8 cellular contexts compared by ENCODE assay signal in the genomic region with DNA sequence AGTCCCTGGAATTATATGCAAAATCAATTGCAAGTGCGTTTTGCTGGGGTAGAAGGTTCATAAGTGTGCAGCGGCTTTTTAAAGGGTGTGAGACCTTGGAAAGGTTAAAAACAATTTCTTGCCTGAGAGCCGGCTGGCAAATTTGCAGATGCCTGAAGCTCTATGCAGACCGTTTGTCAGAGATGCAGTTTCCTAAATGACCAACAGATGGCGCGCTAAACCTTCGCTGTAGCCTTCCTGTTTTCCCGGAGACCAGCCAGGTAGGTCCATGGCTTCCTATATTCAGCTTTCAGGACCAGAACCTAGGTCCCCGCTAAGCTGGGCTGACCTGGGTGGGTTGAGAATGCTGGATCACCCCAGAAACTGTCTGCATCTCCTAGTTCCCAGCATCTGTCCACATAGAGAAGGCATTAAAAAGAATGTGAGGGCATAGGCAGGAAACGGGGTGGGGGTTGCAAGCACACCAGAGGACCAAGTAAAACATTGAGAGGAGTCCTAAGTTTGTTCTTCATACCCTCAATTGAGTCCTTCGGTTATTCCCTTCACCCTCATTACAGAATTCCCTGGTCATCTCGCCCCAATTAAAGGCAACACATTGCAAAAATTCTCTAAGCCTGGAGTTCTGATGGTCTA. TPM values are rescaled to one million over a fixed set of nuclear protein-coding genes. Genes with fewer than 3 reads are reported as not detected.
A peak's percentile ranks its signal among the peaks of the same experiment; 100 is the strongest.
DNase-seq lines count a peak whose midpoint lies in the region; ATAC-seq and TF ChIP-seq lines count a peak whose summit lies in the region.

No MANE protein-coding gene starts in this region.

- no peak overlapping the region for H3K4me2 ChIP-seq in H9 (ENCODE audit: insufficient read depth, insufficient read length, low read length)

- H3K9me3 ChIP-seq in H9 (ENCODE audit: control insufficient read depth, low read depth, low read length), result no peaks in the 10 kb centered on the region

- no peak overlapping the region for H2BK5ac ChIP-seq in H9 (ENCODE audit: insufficient read length, low read length)

- H3K56ac ChIP-seq in H9 (ENCODE audit: insufficient read length, low read depth, low read length), result no peak overlapping the region

- H3K4me1 ChIP-seq in H9 (ENCODE audit: insufficient read depth, low read length), result no peaks in the 10 kb centered on the region

- no peak overlapping the region for H2BK15ac ChIP-seq in H9 (ENCODE audit: low read depth, low read length)

- peak; percentile 46 for DNase-seq in CMK (ENCODE audit: low read depth)
- peak; percentile 88 for DNase-seq in H9
- peak; percentile 29 for DNase-seq in NCI-H226
- DNase-seq in activated CD4-positive, alpha-beta T cell treated with anti-CD3 and anti-CD28 coated beads, Interleukin-2, amount 50 U/mL, for 48 hours, result peak; percentile 68 to 71
- peak; percentile 46 to 77 for DNase-seq in erythroblast (lab: John Stamatoyannopoulos, UW)
- peak; percentile 86 for DNase-seq in midbrain (lab: John Stamatoyannopoulos, UW)
- peak; percentile 13 for DNase-seq in stimulated activated naive CD4-positive, alpha-beta T cell treated with Interleukin-2 at 50 U/mL for 16 hours (lab: John Stamatoyannopoulos, UW)

- no peak overlapping the region for H2BK12ac ChIP-seq in H9 (ENCODE audit: insufficient read length, low read depth, low read length)

- no peak overlapping the region for H2BK120ac ChIP-seq in H9 (ENCODE audit: low read depth, low read length, poor library complexity, severe bottlenecking)

- H4K8ac ChIP-seq in H9 (replicated peaks; ENCODE audit: insufficient read length, low read depth, low read length), result no peak overlapping the region

- peaks cover 4% of the 10 kb centered on the region in 2 experiments; a peak in 2 of 5 replicates for H3K9me3 Mint-ChIP-seq in H9

- H3K4me1 Mint-ChIP-seq in H9, result peaks cover 2 to 8% of the 10 kb centered on the region in 2 experiments; a peak in 3 of 4 replicates

- H3K14ac ChIP-seq in H9 (ENCODE audit: insufficient read depth, low read length), result no peak overlapping the region

- H3K4me3 Mint-ChIP-seq in H9, result no peak overlapping the region

- H3K23ac ChIP-seq in H9 (ENCODE audit: insufficient read length, low read depth, low read length), result no peak overlapping the region

- H4K20me1 ChIP-seq in H9 (ENCODE audit: control insufficient read depth, insufficient read depth, insufficient read length), result no peaks in the 10 kb centered on the region

- no peaks in the 10 kb centered on the region for H3K79me2 ChIP-seq in H9 (ENCODE audit: insufficient read depth, low read length)

- no CpG with 5 or more reads among the region's 12 CpGs for WGBS in H9 (ENCODE audit: extremely low coverage, insufficient read length, low lambda C conversion rate)

- no peak overlapping the region for H4K91ac ChIP-seq in H9 (ENCODE audit: insufficient read length, low read depth, low read length)

- no peaks in the 10 kb centered on the region; a peak in 1 of 7 replicates for H3K36me3 Mint-ChIP-seq in H9 (ENCODE audit: insufficient read depth in 1 of 3, low read depth in 3 of 3)

- H3K27me3 Mint-ChIP-seq in H9 (ENCODE audit: low read depth), result peaks cover 66% of the 10 kb centered on the region

- no peaks in the 10 kb centered on the region for H3K79me1 ChIP-seq in H9 (ENCODE audit: insufficient read depth, low read depth, low read length, poor library complexity, severe bottlenecking)

- no peak overlapping the region for H3K9ac ChIP-seq in H9 (ENCODE audit: extremely low read depth, insufficient read length, low read length)

- no peak overlapping the region for H3K4ac ChIP-seq in H9 (ENCODE audit: low read depth, low read length)

- H3T11ph ChIP-seq in H9 (ENCODE audit: low read length), result no peak overlapping the region

- no peaks in the 10 kb centered on the region for H3K23me2 ChIP-seq in H9 (ENCODE audit: insufficient read length, low read depth, low read length, poor library complexity, severe bottlenecking)

- H2AK5ac ChIP-seq in H9 (ENCODE audit: insufficient read length, low read length), result no peak overlapping the region

- no peak overlapping the region for H2BK20ac ChIP-seq in H9 (ENCODE audit: low read depth, low read length, poor library complexity, severe bottlenecking)

- H3K18ac ChIP-seq in H9 (ENCODE audit: insufficient read length, low read depth, low read length), result no peak overlapping the region

- ATAC-seq in HG03108 (IDR thresholded peaks at IDR 0.05; ENCODE audit: unreplicated experiment), result no peak

- H3K27ac Mint-ChIP-seq in H9, result no peak overlapping the region

- TF ChIP-seq CTCF in H9 (conservative IDR thresholded peaks at IDR 0.05), result peak; percentile 93

- no peak overlapping the region for H3K27ac ChIP-seq in H9 (ENCODE audit: insufficient read length, low read depth, low read length)

- peaks cover 5% of the 10 kb centered on the region; the same call in 1 of the 2 replicates for H3K27me3 ChIP-seq in H9 (ENCODE audit: insufficient read depth, low read length)

- no peak for TF ChIP-seq POLR2A in erythroblast (IDR thresholded peaks at IDR 0.05; ENCODE audit: low read length)

- no peak overlapping the region for H4K5ac ChIP-seq in H9 (ENCODE audit: insufficient read length, low read depth, low read length)

- peak overlapping the region; percentile 90 for H2AFZ ChIP-seq in H9 (ENCODE audit: low read length)

RNA-seq across cellular contexts. Expression of gene NOS1, which starts 5.7 kb away (rescaled TPM):
- 2.3 and 2.4 TPM in 2 replicates for total RNA-seq in H9 (2021)

Comparison
In these comparisons a context has a peak if more than half of its experiments do, and no peak if none do; other contexts are left out.
1. DNase-seq: peak in every context shown above with its lines; median percentile 88 in H9; 86 in midbrain; 70 in activated CD4-positive, alpha-beta T cell treated with anti-CD3 and anti-CD28 coated beads, Interleukin-2, amount 50 U/mL, for 48 hours; 62 in erythroblast; 46 in CMK; 29 in NCI-H226; 13 in stimulated activated naive CD4-positive, alpha-beta T cell treated with Interleukin-2 at 50 U/mL for 16 hours.